In the genomic region with DNA sequence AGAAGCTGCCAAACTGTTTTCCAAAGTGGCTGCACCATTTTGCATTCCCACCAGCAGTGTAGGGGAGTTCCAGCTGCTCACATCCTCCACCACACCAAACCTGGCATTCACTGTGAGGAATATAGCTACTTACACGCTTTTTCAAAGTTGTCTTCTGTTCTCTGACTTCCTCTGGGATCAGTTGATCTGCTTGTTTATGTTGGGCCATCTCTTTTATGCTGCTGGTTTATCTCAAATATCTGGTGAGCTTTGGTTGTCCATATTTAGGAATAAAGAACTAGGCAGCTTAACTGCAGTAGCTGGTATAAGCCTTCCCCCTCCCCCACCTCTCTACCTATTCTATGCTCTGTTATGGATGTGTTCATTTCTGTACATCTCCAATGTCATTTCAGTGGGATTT, we compare ENCODE assay signal across 36 cellular contexts.
"Had no signal": no experiment of that assay in that cellular context is flagged by ENCODE, and none has a peak within 500 bp of the region (broad histone marks: within the 10 kb centered on the region; RNA-seq: fewer than 3 reads in every experiment).

No MANE protein-coding gene starts in this region.

- H3K36me3 Mint-ChIP-seq: activated CD8-positive, alpha-beta memory T cell treated with anti-CD3 and anti-CD28 coated beads, Interleukin-2, amount 10 ng/mL, durations not matched to agents 7 days and 5 days; activated naive CD4-positive, alpha-beta T cell treated with anti-CD3 and anti-CD28 coated beads, Interleukin-2, amount 50 U/mL, for 72 hours; activated naive CD8-positive, alpha-beta T cell treated with anti-CD3 and anti-CD28 coated beads for 36 hours had no signal

- H3K4me1 Mint-ChIP-seq: activated CD4-positive, alpha-beta T cell treated with anti-CD3 and anti-CD28 coated beads, Interleukin-2, amount 10 ng/mL, durations not matched to agents 7 days and 5 days; activated T-helper 17 cell treated with anti-CD3 and anti-CD28 coated beads, Interleukin-2, amount 50 U/mL, for 72 hours had no signal

- H3K4me3 ChIP-seq: adrenal gland, body of pancreas, breast epithelium had no signal

- DNase-seq: activated B cell treated with CpG ODN at 0.5 μM for 24 hours; activated CD4-positive, alpha-beta memory T cell treated with anti-CD3 and anti-CD28 coated beads, Interleukin-2, amount 10 ng/mL, durations not matched to agents 7 days and 5 days; activated CD4-positive, alpha-beta T cell treated with anti-CD3 and anti-CD28 coated beads for 48 hours; activated CD4-positive, alpha-beta T cell treated with anti-CD3 and anti-CD28 coated beads, Interleukin-2, amount 10 ng/mL, durations not matched to agents 7 days and 5 days; activated CD4-positive, alpha-beta T cell treated with anti-CD3 and anti-CD28 coated beads, Interleukin-2, amount 50 U/mL, for 48 hours; activated CD4-positive, CD25-positive, alpha-beta regulatory T cell treated with anti-CD3 and anti-CD28 coated beads, Interleukin-2, amount 50 U/mL, for 72 hours; activated CD8-positive, alpha-beta memory T cell treated with anti-CD3 and anti-CD28 coated beads for 24 hours; activated CD8-positive, alpha-beta memory T cell treated with anti-CD3 and anti-CD28 coated beads, Interleukin-2, amount 10 ng/mL, durations not matched to agents 7 days and 5 days; activated CD8-positive, alpha-beta memory T cell treated with anti-CD3 and anti-CD28 coated beads, Interleukin-2, amount 50 U/mL, for 48 hours; activated CD8-positive, alpha-beta T cell treated with anti-CD3 and anti-CD28 coated beads, Interleukin-2, amount 10 ng/mL, durations not matched to agents 7 days and 5 days; activated effector memory CD4-positive, alpha-beta T cell treated with anti-CD3 and anti-CD28 coated beads, Interleukin-2, amount 50 U/mL, for 16 hours; activated gamma-delta T cell treated with Interleukin-2 at 50 U/mL for 16 hours; activated naive CD4-positive, alpha-beta T cell; activated naive CD4-positive, alpha-beta T cell treated with anti-CD3 and anti-CD28 coated beads for 36 hours; activated naive CD4-positive, alpha-beta T cell treated with anti-CD3 and anti-CD28 coated beads, Interleukin-2, amount 50 U/mL, for 16 hours; activated naive CD8-positive, alpha-beta T cell treated with anti-CD3 and anti-CD28 coated beads for 36 hours; activated T-cell treated with anti-CD3 and anti-CD28 coated beads, Interleukin-2, amount 50 U/mL, for 24 hours; activated T-cell treated with anti-CD3 and anti-CD28 coated beads, Interleukin-2, amount 50 U/mL, for 48 hours; adrenal gland; amniotic stem cell; aorta; body of pancreas; brain microvascular endothelial cell; central memory CD4-positive, alpha-beta T cell; T-helper 1 cell; T-helper 2 cell; T-helper 9 cell had no signal

- H3K9me3 ChIP-seq: adrenal gland, body of pancreas, breast epithelium had no signal

- H3K27me3 Mint-ChIP-seq: activated B cell treated with CpG ODN at 0.5 μM for 24 hours had no signal

- H3K36me3 ChIP-seq: adrenal gland, brain microvascular endothelial cell, breast epithelium had no signal

- FAIRE-seq: astrocyte, TTC549 had no signal

- H3K9me3 Mint-ChIP-seq: activated B cell treated with CpG ODN at 0.5 μM for 24 hours; activated CD4-positive, alpha-beta memory T cell treated with anti-CD3 and anti-CD28 coated beads, Interleukin-2, amount 10 ng/mL, durations not matched to agents 7 days and 5 days; activated CD4-positive, alpha-beta T cell treated with anti-CD3 and anti-CD28 coated beads, Interleukin-2, amount 10 ng/mL, durations not matched to agents 7 days and 5 days; activated naive CD4-positive, alpha-beta T cell treated with anti-CD3 and anti-CD28 coated beads for 36 hours; activated naive CD4-positive, alpha-beta T cell treated with anti-CD3 and anti-CD28 coated beads, Interleukin-2, amount 50 U/mL, for 72 hours; activated naive CD8-positive, alpha-beta T cell treated with anti-CD3 and anti-CD28 coated beads for 36 hours; activated T-cell treated with anti-CD3 and anti-CD28 coated beads, Interleukin-2, amount 50 U/mL, for 24 hours; activated T-helper 1 cell treated with anti-CD3 and anti-CD28 coated beads, Interleukin-12 subunit alpha, Interleukin-12 subunit beta, Interleukin-2, Interleukin-4 antibody, amounts not matched to agents 30 ng/mL and 10 ng/mL and 1 ng/mL, durations not matched to agents 14 hours and 24 hours and 36 hours; activated T-helper 17 cell treated with anti-CD3 and anti-CD28 coated beads, Interleukin-2, amount 50 U/mL, for 72 hours; T-helper 1 cell treated with Interleukin-12 subunit alpha and Interleukin-12 subunit beta and Interleukin-4 antibody, amounts not matched to agents 30 μg/mL and 1 μg/mL, for 36 hours; T-helper 2 cell treated with Interferon-gamma antibody and Interleukin-4, amounts not matched to agents 5 μg/mL and 100 μg/mL, for 36 hours had no signal

- ATAC-seq: activated CD8-positive, alpha-beta memory T cell treated with anti-CD3 and anti-CD28 coated beads, Interleukin-2, amount 10 ng/mL, durations not matched to agents 7 days and 5 days; activated CD8-positive, alpha-beta T cell treated with anti-CD3 and anti-CD28 coated beads, Interleukin-2, amount 10 ng/mL, durations not matched to agents 7 days and 5 days; activated naive CD4-positive, alpha-beta T cell treated with anti-CD3 and anti-CD28 coated beads, Interleukin-2, amount 50 U/mL, for 72 hours; activated T-helper 17 cell treated with anti-CD3 and anti-CD28 coated beads, Interleukin-2, amount 50 U/mL, for 72 hours; body of pancreas had no signal

- H3K4me1 ChIP-seq: body of pancreas, breast epithelium had no signal

- H3K27ac ChIP-seq: adrenal gland, body of pancreas, brain microvascular endothelial cell, breast epithelium, VCaP had no signal

- H3K27ac Mint-ChIP-seq: activated B cell treated with CpG ODN at 0.5 μM for 24 hours; activated CD4-positive, alpha-beta memory T cell treated with anti-CD3 and anti-CD28 coated beads, Interleukin-2, amount 10 ng/mL, durations not matched to agents 7 days and 5 days; activated CD4-positive, alpha-beta T cell treated with anti-CD3 and anti-CD28 coated beads, Interleukin-2, amount 10 ng/mL, durations not matched to agents 7 days and 5 days; activated CD8-positive, alpha-beta T cell treated with anti-CD3 and anti-CD28 coated beads, Interleukin-2, amount 10 ng/mL, durations not matched to agents 7 days and 5 days; activated naive CD4-positive, alpha-beta T cell treated with anti-CD3 and anti-CD28 coated beads for 36 hours; activated naive CD4-positive, alpha-beta T cell treated with anti-CD3 and anti-CD28 coated beads, Interleukin-2, amount 50 U/mL, for 72 hours; activated naive CD8-positive, alpha-beta T cell treated with anti-CD3 and anti-CD28 coated beads for 36 hours; activated T-cell treated with anti-CD3 and anti-CD28 coated beads, Interleukin-2, amount 50 U/mL, for 24 hours; activated T-helper 1 cell treated with anti-CD3 and anti-CD28 coated beads, Interleukin-12 subunit alpha, Interleukin-12 subunit beta, Interleukin-2, Interleukin-4 antibody, amounts not matched to agents 30 ng/mL and 10 ng/mL and 1 ng/mL, durations not matched to agents 14 hours and 24 hours and 36 hours; activated T-helper 17 cell treated with anti-CD3 and anti-CD28 coated beads, Interleukin-2, amount 50 U/mL, for 72 hours; T-helper 1 cell treated with Interleukin-12 subunit alpha and Interleukin-12 subunit beta and Interleukin-4 antibody, amounts not matched to agents 30 μg/mL and 1 μg/mL, for 36 hours; T-helper 2 cell treated with Interferon-gamma antibody and Interleukin-4, amounts not matched to agents 5 μg/mL and 100 μg/mL, for 36 hours had no signal

- H3K27me3 ChIP-seq: adrenal gland, body of pancreas, brain microvascular endothelial cell, breast epithelium had no signal

- H3K4me3 Mint-ChIP-seq: activated B cell treated with CpG ODN at 0.5 μM for 24 hours; activated CD4-positive, alpha-beta memory T cell treated with anti-CD3 and anti-CD28 coated beads, Interleukin-2, amount 10 ng/mL, durations not matched to agents 7 days and 5 days; activated CD4-positive, alpha-beta T cell treated with anti-CD3 and anti-CD28 coated beads, Interleukin-2, amount 10 ng/mL, durations not matched to agents 7 days and 5 days; activated CD8-positive, alpha-beta memory T cell treated with anti-CD3 and anti-CD28 coated beads, Interleukin-2, amount 10 ng/mL, durations not matched to agents 7 days and 5 days; activated CD8-positive, alpha-beta T cell treated with anti-CD3 and anti-CD28 coated beads, Interleukin-2, amount 10 ng/mL, durations not matched to agents 7 days and 5 days; activated naive CD4-positive, alpha-beta T cell treated with anti-CD3 and anti-CD28 coated beads for 36 hours; activated naive CD8-positive, alpha-beta T cell treated with anti-CD3 and anti-CD28 coated beads for 36 hours; activated T-cell treated with anti-CD3 and anti-CD28 coated beads, Interleukin-2, amount 50 U/mL, for 24 hours; activated T-helper 1 cell treated with anti-CD3 and anti-CD28 coated beads, Interleukin-12 subunit alpha, Interleukin-12 subunit beta, Interleukin-2, Interleukin-4 antibody, amounts not matched to agents 30 ng/mL and 10 ng/mL and 1 ng/mL, durations not matched to agents 14 hours and 24 hours and 36 hours; activated T-helper 17 cell treated with anti-CD3 and anti-CD28 coated beads, Interleukin-2, amount 50 U/mL, for 72 hours; T-helper 1 cell treated with Interleukin-12 subunit alpha and Interleukin-12 subunit beta and Interleukin-4 antibody, amounts not matched to agents 30 μg/mL and 1 μg/mL, for 36 hours; T-helper 2 cell treated with Interferon-gamma antibody and Interleukin-4, amounts not matched to agents 5 μg/mL and 100 μg/mL, for 36 hours had no signal
